12 cellular contexts compared by ENCODE assay signal in genomic region chr12:111451232-111451631, GRCh38. TPM values are rescaled to one million over a fixed set of nuclear protein-coding genes. Genes with fewer than 3 reads are reported as not detected.
DNase-seq lines count a peak whose midpoint lies in the region; ATAC-seq and TF ChIP-seq lines count a peak whose summit lies in the region.
"Had no signal": no experiment of that assay in that cellular context is flagged by ENCODE, and none has a peak within 500 bp of the region (broad histone marks: within the 10 kb centered on the region; RNA-seq: fewer than 3 reads in every experiment).

No MANE protein-coding gene starts in this region.

- intact Hi-C loops in CD14-positive monocyte (cut with micrococcal nuclease) = loop anchor here (2.0 to 10.0 kb wide), 3 partner anchors 54 to 426 kb away; no protein-coding TSS in a partner anchor
- intact Hi-C loops in HCT116 (cut with micrococcal nuclease) = loop anchor here (1.0 to 2.0 kb wide), 2 partner anchors 54 to 120 kb away; no protein-coding TSS in a partner anchor
- intact Hi-C loops in PC-3 (cut with micrococcal nuclease) = loop anchor here (1.0 kb wide), 2 partner anchors 54 to 120 kb away; no protein-coding TSS in a partner anchor

- H3K27me3 ChIP-seq in HCT116 (ENCODE audit: insufficient read depth, low read length) (no peaks in the 10 kb centered on the region), PC-3 (ENCODE audit: low read length) (no peaks in the 10 kb centered on the region)
- H3K27me3 ChIP-seq: adrenal gland, BLaER1 had no signal

- no peaks in the 10 kb centered on the region for H3K79me2 ChIP-seq in HCT116 (ENCODE audit: insufficient read depth, low read length)
- no peaks in the 10 kb centered on the region for H3K79me2 ChIP-seq in PC-3 (ENCODE audit: low read length)

- H3K4me2 ChIP-seq in HCT116 (ENCODE audit: low read length) (no peak overlapping the region), PC-3 (ENCODE audit: low read length) (no peak overlapping the region)
- H3K4me2 ChIP-seq: BLaER1 had no signal

- H3K27me3 Mint-ChIP-seq in CD14-positive monocyte (ENCODE audit: low read depth in 3 of 3) (peaks cover 0 to 3% (median 0%) of the 10 kb centered on the region in 3 donors), brain (no peaks in the 10 kb centered on the region), neural crest cell (ENCODE audit: low read depth) (no peaks in the 10 kb centered on the region)

- no peaks in the 10 kb centered on the region for H3K9me3 Mint-ChIP-seq in CD14-positive monocyte
- H3K9me3 Mint-ChIP-seq in brain = no peaks in the 10 kb centered on the region
- H3K9me3 Mint-ChIP-seq in neural crest cell = no peaks in the 10 kb centered on the region

- H3K27ac ChIP-seq in HCT116 (ENCODE audit: low read depth, low read length) (no peak overlapping the region), PC-3 (ENCODE audit: low read length) (no peak overlapping the region)

- H4K20me1 ChIP-seq in HCT116 (ENCODE audit: insufficient read depth) (no peaks in the 10 kb centered on the region; the same call in 1 of the 2 replicates), PC-3 (ENCODE audit: low read length) (no peaks in the 10 kb centered on the region)

- no peaks in the 10 kb centered on the region for H3F3A ChIP-seq in PC-3 (ENCODE audit: low read length, unreplicated experiment)

- H2AFZ ChIP-seq in HCT116 (ENCODE audit: low read depth, low read length, poor library complexity, severe bottlenecking) = no peak overlapping the region
- no peak overlapping the region for H2AFZ ChIP-seq in PC-3 (ENCODE audit: low read length)

- DNase-seq in CD14-positive monocyte (ENCODE audit: low spot score) (no peak), HCT116 (ENCODE audit: low read depth, low spot score) (no peak), neural crest cell (ENCODE audit: low read depth, low spot score) (no peak), SHP77 (lab: John Stamatoyannopoulos, UW) (no peak), PC-3 (no peak)
- no peak for DNase-seq in activated CD4-positive, CD25-positive, alpha-beta regulatory T cell treated with anti-CD3 and anti-CD28 coated beads, Interleukin-2, amount 50 U/mL, for 72 hours
- DNase-seq: cortex of kidney, DND-41, NCI-H510A had no signal

- TF ChIP-seq RAD21 in HCT116 (IDR thresholded peaks at IDR 0.05; ENCODE audit: low read depth) = no peak

- BruUV-seq in HCT116 (replicated peaks; lab: Mats Ljungman, UMichigan) (no TSS peak), PC-3 (replicated peaks; lab: Mats Ljungman, UMichigan) (no TSS peak)

- H3K9ac ChIP-seq in HCT116 (ENCODE audit: low read length) = no peak overlapping the region
- no peak overlapping the region for H3K9ac ChIP-seq in PC-3 (ENCODE audit: low read length)
- H3K9ac ChIP-seq: BLaER1 had no signal

- H3K36me3 Mint-ChIP-seq in CD14-positive monocyte (peaks cover 87 to 88% of the 10 kb centered on the region in 2 donors), brain (peaks cover 53% of the 10 kb centered on the region), neural crest cell (ENCODE audit: low read depth) (peaks cover 7% of the 10 kb centered on the region)

- POLR2A ChIA-PET in HCT116 (lab: Charles Lee) = interaction anchor here (1.8 kb wide), 1 partner anchor 54 kb away, joined by 8 read pairs; no protein-coding TSS in a partner anchor
- POLR2A ChIA-PET in PC-3 (lab: Charles Lee; ENCODE audit: unreplicated experiment) = interaction anchor here (0.6 kb wide), 1 partner anchor 116 kb away, joined by 3 read pairs; no protein-coding TSS in a partner anchor

- H3K9me2 ChIP-seq in HCT116 (ENCODE audit: insufficient read depth) (no peaks in the 10 kb centered on the region), PC-3 (replicated peaks; ENCODE audit: low read length) (no peaks in the 10 kb centered on the region)

- H3K36me3 ChIP-seq in HCT116 (ENCODE audit: control insufficient read depth in 1 of 2, insufficient read depth in 2 of 2, low read length in 2 of 2) (peaks cover 45 to 49% of the 10 kb centered on the region in 2 experiments; a peak in 3 of 4 replicates), PC-3 (ENCODE audit: low read depth, low read length) (peaks cover 51% of the 10 kb centered on the region)

- H3K4me1 Mint-ChIP-seq in CD14-positive monocyte (peaks cover 36% of the 10 kb centered on the region), brain (peaks cover 26% of the 10 kb centered on the region), neural crest cell (peaks cover 5% of the 10 kb centered on the region)

- peak overlapping the region in 6 of 7 donors; percentile 41 to 86 (median 79) for H3K27ac Mint-ChIP-seq in CD14-positive monocyte
- peak overlapping the region in 4 of 5 experiments; percentile 3 to 84 (median 31) for H3K27ac Mint-ChIP-seq in brain
- H3K27ac Mint-ChIP-seq in neural crest cell (ENCODE audit: unreplicated experiment) = peak overlapping the region; percentile 54

- H3K9me3 ChIP-seq in HCT116 (ENCODE audit: control insufficient read depth in 1 of 2, insufficient read depth in 1 of 2, low read depth in 1 of 2, low read length in 2 of 2) (no peaks in the 10 kb centered on the region), PC-3 (ENCODE audit: low read length) (no peaks in the 10 kb centered on the region)
- H3K9me3 ChIP-seq: adrenal gland, BLaER1 had no signal

- RAD21 ChIA-PET in HCT116 (lab: Charles Lee; ENCODE audit: low non-redundant PET in 1 of 2, low total read pairs in 2 of 2, uncharacterized antibody in 2 of 2, unreplicated experiment in 2 of 2) = interaction anchor here (1.0 to 1.5 kb wide), 3 partner anchors 9 to 55 kb away, joined by 3 to 9 read pairs (median 7); no protein-coding TSS in a partner anchor

- TF ChIP-seq CTCF in CD14-positive monocyte (IDR thresholded peaks at IDR 0.05) = no peak
- TF ChIP-seq CTCF in HCT116 (IDR thresholded peaks at IDR 0.05 in 2 of 3, conservative IDR thresholded peaks at IDR 0.05 in 1 of 3; ENCODE audit: borderline replicate concordance in 1 of 3, insufficient read depth in 1 of 3, low read depth in 2 of 3, low read length in 2 of 3) = no peak
- no peak for TF ChIP-seq CTCF in brain (conservative IDR thresholded peaks at IDR 0.05)
- TF ChIP-seq CTCF in neural crest cell (conservative IDR thresholded peaks at IDR 0.05) = no peak
- TF ChIP-seq CTCF in PC-3 (conservative IDR thresholded peaks at IDR 0.05; ENCODE audit: low read depth, low read length) = no peak

- no peak for TF ChIP-seq POLR2A in HCT116 (IDR thresholded peaks at IDR 0.05; ENCODE audit: borderline replicate concordance, extremely low read depth, insufficient read depth, insufficient read length)

- H3K4me3 ChIP-seq in HCT116 (replicated peaks in 1 of 2; ENCODE audit: low read depth in 1 of 2, low read length in 2 of 2) (no peak overlapping the region), PC-3 (ENCODE audit: low read length) (no peak overlapping the region)
- H3K4me3 ChIP-seq: adrenal gland, BLaER1 had no signal

- CTCF ChIA-PET in HCT116 (lab: Charles Lee) (interaction anchor here (0.8 to 4.2 kb wide), 21 partner anchors 8 to 445 kb away, joined by 3 to 94 read pairs (median 6); no protein-coding TSS in a partner anchor), PC-3 (lab: Charles Lee) (interaction anchor here (1.0 to 2.0 kb wide), 4 partner anchors 8 to 121 kb away, joined by 3 to 43 read pairs (median 12); no protein-coding TSS in a partner anchor)

- ATAC-seq in HCT116 (no peak), PC-3 (no peak)

- H3K4me1 ChIP-seq in HCT116 (ENCODE audit: control insufficient read depth in 1 of 2, insufficient read depth in 2 of 2, low read length in 2 of 2) (no peaks in the 10 kb centered on the region), PC-3 (ENCODE audit: insufficient read depth, low read length) (no peaks in the 10 kb centered on the region)

- H3K4me3 Mint-ChIP-seq in CD14-positive monocyte (no peak overlapping the region), brain (no peak overlapping the region), neural crest cell (no peak overlapping the region)

TF ChIP-seq in HCT116, 20 proteins besides CTCF, POLR2A, EP300 and RAD21:
- TF ChIP-seq EZH2phosphoT487 (IDR thresholded peaks at IDR 0.05; ENCODE audit: borderline replicate concordance) (no peak), POLR2AphosphoS5 (IDR thresholded peaks at IDR 0.05; ENCODE audit: low read depth, low read length) (0 out of 2 replicates have a peak, but pooled peaks have one; percentile 14)
TF ChIP-seq in HCT116: peak in this region for 1.

RNA-seq across cellular contexts. Expression of gene SH2B3, which starts 45.5 kb away (rescaled TPM):
- polyA plus RNA-seq in CD14-positive monocyte (10 to 100 TPM; 15.2 to 33.5 TPM), brain (ENCODE audit: insufficient read depth, low read depth, low replicate concordance) (7.4 TPM)
- total RNA-seq in HCT116 (2021; ENCODE audit: unreplicated experiment) (17.3 TPM), neural crest cell (11.3 and 11.8 TPM in 2 replicates), PC-3 (2014; rRNA removed) (12.9 and 34.6 TPM in 2 replicates)
- 8.7 and 10.1 TPM in 2 replicates for polyA plus RNA-seq in HCT116 (2012)
